Comparison of ENCODE assay signal across 9 cellular contexts in the genomic region with DNA sequence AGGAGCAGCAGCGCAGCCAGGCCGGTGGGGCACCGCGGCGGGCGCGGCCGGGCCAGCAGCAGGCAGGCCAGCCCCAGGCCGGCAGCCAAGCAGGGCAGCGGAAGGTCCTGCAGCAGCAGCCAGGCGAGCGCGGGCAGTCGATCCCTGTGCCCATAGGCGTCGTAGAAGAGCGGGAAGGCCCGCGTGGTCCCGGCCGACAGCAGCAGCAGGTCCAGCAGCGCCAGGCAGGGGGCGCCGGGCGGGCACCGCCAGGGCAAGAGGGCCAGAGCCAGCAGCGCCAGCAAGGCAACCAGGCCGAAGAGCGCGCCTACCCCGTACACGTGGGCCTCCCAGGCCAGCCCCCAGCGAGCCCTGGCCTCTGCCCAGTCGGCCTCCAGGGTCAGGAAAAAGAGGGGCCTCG. TPM values are rescaled to one million over a fixed set of nuclear protein-coding genes. Genes with fewer than 3 reads are reported as not detected.
DNase-seq lines count a peak whose midpoint lies in the region; ATAC-seq and TF ChIP-seq lines count a peak whose summit lies in the region.
"Had no signal": no experiment of that assay in that cellular context is flagged by ENCODE, and none has a peak within 500 bp of the region (broad histone marks: within the 10 kb centered on the region; RNA-seq: fewer than 3 reads in every experiment).

No MANE protein-coding gene starts in this region.

- peaks cover 42 to 72% (median 67%) of the 10 kb centered on the region in 3 donors for H3K27me3 Mint-ChIP-seq in naive B cell

- DNase-seq in COLO668 (lab: John Stamatoyannopoulos, UW; ENCODE audit: unreplicated experiment) (peak; percentile 53), RWPE1 (ENCODE audit: low spot score) (no peak), erythroblast (lab: John Stamatoyannopoulos, UW) (peak; percentile 36 to 56), naive B cell (no peak), SK-N-DZ (ENCODE audit: low spot score) (no peak), GOT3 (lab: John Stamatoyannopoulos, UW) (no peak)

- TF ChIP-seq POLR2A in erythroblast (IDR thresholded peaks at IDR 0.05; ENCODE audit: low read length), result no peak

- H3K4me3 Mint-ChIP-seq in naive B cell, result peak overlapping the region in 1 of 8 donors; percentile 77

- peaks cover 3 to 5% (median 4%) of the 10 kb centered on the region in 3 donors for H3K4me1 Mint-ChIP-seq in naive B cell

- H3K9me3 Mint-ChIP-seq in naive B cell, result no peaks in the 10 kb centered on the region

- peaks cover 0 to 10% of the 10 kb centered on the region in 2 donors for H3K36me3 Mint-ChIP-seq in naive B cell
- H3K36me3 Mint-ChIP-seq: activated naive CD8-positive, alpha-beta T cell had no signal

- ATAC-seq in naive B cell (ENCODE audit: low read depth in 2 of 2) (peak; percentile 57 to 62), HG03342 (IDR thresholded peaks at IDR 0.05; ENCODE audit: unreplicated experiment) (no peak), GM18520 (IDR thresholded peaks at IDR 0.05; ENCODE audit: unreplicated experiment) (no peak)

- CTCF ChIA-PET in RWPE1 (lab: Yijun Ruan, JAX), result interaction anchor here (1.0 kb wide), 1 partner anchor 36 kb away, joined by 3 read pairs; no protein-coding TSS in a partner anchor

- POLR2A ChIA-PET in RWPE1 (lab: Yijun Ruan, JAX; ENCODE audit: low non-redundant PET), result no interaction called here

- H3K27ac ChIP-seq in RWPE1, result no peak overlapping the region

- no peak overlapping the region for H3K27ac Mint-ChIP-seq in naive B cell
- H3K27ac Mint-ChIP-seq: activated naive CD8-positive, alpha-beta T cell had no signal

- peak; percentile 74 for TF ChIP-seq CTCF in RWPE1 (conservative IDR thresholded peaks at IDR 0.05; ENCODE audit: low read depth)

RNA-seq across cellular contexts. Expression of a gene that starts 8.4 kb away (rescaled TPM):
- 10 to 100 TPM in 1 of 6 donors, 1 to 10 TPM in 4, under 1 TPM in 1; 0.03 to 10.2 (median 5.5) TPM for polyA plus RNA-seq in naive B cell (ENCODE audit: low read depth in 6 of 6)
- polyA plus RNA-seq in SK-N-DZ (2014; cell fraction: cytosol; rRNA removed), result 36.3 and 37.5 TPM in 2 replicates
- polyA plus RNA-seq in SK-N-DZ (2014; cell fraction: nucleus; rRNA removed), result 86.9 and 180 TPM in 2 replicates

RNA-seq across cellular contexts. Expression of a gene that starts 9.4 kb away (rescaled TPM):
- polyA plus RNA-seq in naive B cell (ENCODE audit: low read depth in 6 of 6), result not detected
- polyA plus RNA-seq in SK-N-DZ (2014; cell fraction: cytosol; rRNA removed), result 15.5 and 17.8 TPM in 2 replicates
- polyA plus RNA-seq in SK-N-DZ (2014; cell fraction: nucleus; rRNA removed), result 29.0 and 40.4 TPM in 2 replicates

RNA-seq across cellular contexts. Expression of a gene that starts 57.6 kb away (rescaled TPM):
- polyA plus RNA-seq in naive B cell (ENCODE audit: low read depth in 6 of 6), result 10 to 100 TPM; 24.6 to 39.6 (median 26.8) TPM
- polyA plus RNA-seq in SK-N-DZ (2014; cell fraction: cytosol; rRNA removed), result 39.6 and 46.1 TPM in 2 replicates
- polyA plus RNA-seq in SK-N-DZ (2014; cell fraction: nucleus; rRNA removed), result 107 and 111 TPM in 2 replicates

Comparison
In these comparisons a context has a peak if more than half of its experiments do, and no peak if none do; other contexts are left out.
1. DNase-seq: peak in COLO668 (single experiment) and erythroblast (2 of 2); none in RWPE1 (single experiment), naive B cell (single experiment), SK-N-DZ (single experiment) and GOT3 (single experiment).
2. ATAC-seq: peak in naive B cell (2 of 2); none in HG03342 (single experiment) and GM18520 (single experiment).